ENCODE assay signal across 8 cellular contexts in genomic region chr15:20192982-20193507, GRCh38.
DNase-seq lines count a peak whose midpoint lies in the region; ATAC-seq, FAIRE-seq and TF ChIP-seq lines count a peak whose summit lies in the region.
"Not testable (repeated sequence)": the region's sequence is repeated elsewhere in the genome, so short reads cannot be mapped to it uniquely, and the experiment has no call there.

No MANE protein-coding gene starts in this region.

- not testable (repeated sequence) for H3K79me2 ChIP-seq in HepG2 (ENCODE audit: insufficient read depth, low read length)

- not testable (repeated sequence) for H3K4me3 Mint-ChIP-seq in activated naive CD8-positive, alpha-beta T cell treated with anti-CD3 and anti-CD28 coated beads for 36 hours

- in situ Hi-C loops in HepG2 (cut with HindIII; ENCODE audit: extremely low pct_ligation_motif_present, low pct_unique_long_range_greater_than_20kb), result not testable (repeated sequence)

- H3K27ac Mint-ChIP-seq in activated naive CD8-positive, alpha-beta T cell treated with anti-CD3 and anti-CD28 coated beads for 36 hours, result not testable (repeated sequence)

- intact Hi-C loops in A673 (cut with micrococcal nuclease; ENCODE audit: unreplicated experiment); HepG2 (cut with micrococcal nuclease; ENCODE audit: unreplicated experiment): not testable (repeated sequence)

- not testable (repeated sequence) for H3K4me1 Mint-ChIP-seq in activated naive CD8-positive, alpha-beta T cell treated with anti-CD3 and anti-CD28 coated beads for 36 hours

- WGBS in HepG2 (ENCODE audit: low lambda C conversion rate), result 5% methylated on average over 12 of the region's 12 CpGs

- ATAC-seq in GM19035 (IDR thresholded peaks at IDR 0.05; ENCODE audit: unreplicated experiment) (peak; percentile 89), HG02943 (IDR thresholded peaks at IDR 0.05; ENCODE audit: low read depth, unreplicated experiment) (peak; percentile 68), HepG2 (peak; percentile 100)

- not testable (repeated sequence) for H4K20me1 ChIP-seq in HepG2 (ENCODE audit: insufficient read depth, low read length)

- H3K4me3 ChIP-seq in A673 (ENCODE audit: low read depth, low read length, poor library complexity, severe bottlenecking); HepG2 (replicated peaks in 1 of 3; ENCODE audit: insufficient read depth in 1 of 3, low read depth in 2 of 3, low read length in 3 of 3): not testable (repeated sequence)

- H3K9me3 ChIP-seq in A673 (ENCODE audit: low read depth, low read length, poor library complexity, severe bottlenecking); HepG2 (ENCODE audit: low read length): not testable (repeated sequence)

- POLR2A ChIA-PET in A673 (lab: Charles Lee; ENCODE audit: low non-redundant PET); HepG2 (lab: Yijun Ruan, JAX): not testable (repeated sequence)

- FAIRE-seq in HepG2 (lab: Jason Lieb, UNC), result not testable (repeated sequence)

- H3K4me1 ChIP-seq in A673 (ENCODE audit: insufficient read depth, low read length, poor library complexity, severe bottlenecking); HepG2 (ENCODE audit: insufficient read depth, low read length): not testable (repeated sequence)

- not testable (repeated sequence) for H3K27me3 ChIP-seq in A673 (replicated peaks; ENCODE audit: insufficient read depth, low read depth, low read length, poor library complexity); HepG2 (ENCODE audit: control insufficient read depth in 1 of 2, insufficient read depth in 2 of 2, low read length in 2 of 2)

- 0 out of 2 replicates have a peak, but pooled peaks have one; percentile 23 for TF ChIP-seq CTCF in A673 (conservative IDR thresholded peaks at IDR 0.05; ENCODE audit: low read depth, low read length)
- not testable (repeated sequence) for TF ChIP-seq CTCF in HepG2 (CRISPR knock-in tag; IDR thresholded peaks at IDR 0.05)

- BruUV-seq in A673 (replicated peaks; lab: Mats Ljungman, UMichigan); HepG2 (replicated peaks; lab: Mats Ljungman, UMichigan): not testable (repeated sequence)

- CTCF ChIA-PET in A673 (lab: Charles Lee); HepG2 (lab: Yijun Ruan, JAX; ENCODE audit: low intra/inter-chr PET ratio, low total read pairs): not testable (repeated sequence)

- not testable (repeated sequence) for H2AFZ ChIP-seq in HepG2 (ENCODE audit: low read length)

- H3K9ac ChIP-seq in HepG2 (ENCODE audit: insufficient read depth, low read depth, low read length), result not testable (repeated sequence)

- H3K4me2 ChIP-seq in HepG2 (ENCODE audit: low read depth, low read length), result not testable (repeated sequence)

- not testable (repeated sequence) for TF ChIP-seq RAD21 in HepG2 (CRISPR knock-in tag; IDR thresholded peaks at IDR 0.05)

- H3K36me3 Mint-ChIP-seq in activated naive CD8-positive, alpha-beta T cell treated with anti-CD3 and anti-CD28 coated beads for 36 hours, result not testable (repeated sequence)

- TF ChIP-seq POLR2A in HepG2 (IDR thresholded peaks at IDR 0.05; ENCODE audit: insufficient read depth in 1 of 2, low read depth in 2 of 2, low read length in 2 of 2), result not testable (repeated sequence)

- not testable (repeated sequence) for H3K36me3 ChIP-seq in A673 (ENCODE audit: insufficient read depth, low read length, poor library complexity, severe bottlenecking); HepG2 (replicated peaks in 1 of 2; ENCODE audit: control insufficient read depth in 1 of 2, insufficient read depth in 2 of 2, low read length in 2 of 2)

- not testable (repeated sequence) for H3K9me3 Mint-ChIP-seq in activated naive CD8-positive, alpha-beta T cell treated with anti-CD3 and anti-CD28 coated beads for 36 hours

- H3K27ac ChIP-seq in A673 (ENCODE audit: low read depth, low read length, poor library complexity, severe bottlenecking); HepG2 (ENCODE audit: extremely low read length, insufficient read depth, low read length): not testable (repeated sequence)

- DNase-seq in A673 (ENCODE audit: low spot score), result not testable (repeated sequence)
- DNase-seq in M059J (ENCODE audit: low read depth), result peak; percentile 19
- peak; percentile 42 for DNase-seq in activated CD4-positive, CD25-positive, alpha-beta regulatory T cell treated with anti-CD3 and anti-CD28 coated beads, Interleukin-2, amount 50 U/mL, for 72 hours
- DNase-seq in activated naive CD8-positive, alpha-beta T cell treated with anti-CD3 and anti-CD28 coated beads for 36 hours, result peak; percentile 53
- peak; percentile 6 for DNase-seq in HepG2 (ENCODE audit: low spot score)
- peak; percentile 39 to 41 for DNase-seq in stimulated activated CD4-positive, alpha-beta T cell treated with anti-CD3 and anti-CD28 coated beads, Interleukin-4, amount 100 ng/mL, for 4 hours

- TF ChIP-seq EP300 in HepG2 (IDR thresholded peaks at IDR 0.05; ENCODE audit: low read depth in 2 of 2, low read length in 2 of 2); HepG2 (CRISPR knock-in tag; IDR thresholded peaks at IDR 0.05; ENCODE audit: borderline replicate concordance): not testable (repeated sequence)

- not testable (repeated sequence) for H3K27me3 Mint-ChIP-seq in activated naive CD8-positive, alpha-beta T cell treated with anti-CD3 and anti-CD28 coated beads for 36 hours

TF ChIP-seq in HepG2, 621 proteins besides CTCF, POLR2A, EP300 and RAD21:
- TF ChIP-seq STAG1 (CRISPR knock-in tag; IDR thresholded peaks at IDR 0.05), result peak; percentile 55
TF ChIP-seq in HepG2: peak in this region for 1; not testable (repeated sequence) for 620.
